ENCODE assay signal across 1 cellular context in the genomic region with DNA sequence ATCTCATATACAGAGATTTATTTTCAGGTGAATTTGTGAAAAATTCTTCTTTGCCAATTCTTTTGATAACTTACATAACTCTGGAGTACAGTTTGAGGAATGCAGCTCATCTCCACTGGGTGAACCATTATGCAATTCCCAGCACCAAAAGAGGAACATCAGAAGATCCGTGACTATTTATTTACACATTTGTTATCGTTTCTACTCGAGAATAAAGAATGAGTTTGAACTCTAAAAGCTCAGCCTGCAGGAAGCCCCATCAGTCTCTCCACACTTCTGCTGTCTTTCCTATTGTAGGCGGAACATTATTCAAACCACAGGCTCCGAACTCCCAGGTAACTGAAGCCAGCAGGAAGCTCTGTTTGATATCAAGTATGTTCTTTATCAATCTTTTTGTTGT.
TF ChIP-seq lines count a peak whose summit lies in the region.

No MANE protein-coding gene starts in this region.

TF ChIP-seq in HepG2, 621 proteins besides CTCF, POLR2A, EP300 and RAD21 (continued from another document and continues in another):
- TF ChIP-seq NFAT5 (CRISPR knock-in tag; IDR thresholded peaks at IDR 0.05) (no peak), TCF7 (IDR thresholded peaks at IDR 0.05; ENCODE audit: low read depth) (peak; percentile 89), ZFYVE20 (CRISPR knock-in tag; IDR thresholded peaks at IDR 0.05; ENCODE audit: borderline replicate concordance, low read depth) (no peak), PHF21A (CRISPR knock-in tag; IDR thresholded peaks at IDR 0.05) (peak; percentile 68; the same call in 1 of the 2 replicates), SAP130 (CRISPR knock-in tag; IDR thresholded peaks at IDR 0.05; ENCODE audit: low read depth) (peak; percentile 58; the same call in 1 of the 2 replicates), CC2D1A (CRISPR knock-in tag; IDR thresholded peaks at IDR 0.05) (no peak), THRA (CRISPR knock-in tag; IDR thresholded peaks at IDR 0.05; ENCODE audit: borderline replicate concordance) (0 out of 2 replicates have a peak, but pooled peaks have one; percentile 19), ZBTB39 (CRISPR knock-in tag; IDR thresholded peaks at IDR 0.05) (no peak), FOXC1 (CRISPR knock-in tag; IDR thresholded peaks at IDR 0.05; ENCODE audit: borderline replicate concordance) (no peak), YEATS2 (CRISPR knock-in tag; IDR thresholded peaks at IDR 0.05; ENCODE audit: borderline replicate concordance) (no peak; the same call in 1 of the 2 replicates), SSRP1 (CRISPR knock-in tag; IDR thresholded peaks at IDR 0.05) (peak; percentile 58; the same call in 1 of the 2 replicates), SIN3A (IDR thresholded peaks at IDR 0.05; ENCODE audit: borderline replicate concordance, low read depth, low read length) (no peak), SNRNP70 (IDR thresholded peaks at IDR 0.05; ENCODE audit: low read depth, low read length) (no peak), MAZ (IDR thresholded peaks at IDR 0.05; ENCODE audit: borderline replicate concordance, low read depth, low read length) (no peak), MAZ (CRISPR knock-in tag; IDR thresholded peaks at IDR 0.05; ENCODE audit: low read depth) (no peak), ERF (CRISPR knock-in tag; IDR thresholded peaks at IDR 0.05) (peak; percentile 73; the same call in 1 of the 2 replicates), CREB1 (IDR thresholded peaks at IDR 0.05) (no peak), CREB1 (CRISPR knock-in tag; IDR thresholded peaks at IDR 0.05) (0 out of 2 replicates have a peak, but pooled peaks have one; percentile 45), AHDC1 (CRISPR knock-in tag; IDR thresholded peaks at IDR 0.05; ENCODE audit: borderline replicate concordance) (peak; percentile 72; the same call in 1 of the 2 replicates), KAT7 (CRISPR knock-in tag; IDR thresholded peaks at IDR 0.05; ENCODE audit: borderline replicate concordance) (no peak), HNRNPUL1 (IDR thresholded peaks at IDR 0.05; ENCODE audit: low read depth, low read length) (no peak), HDAC2 (CRISPR knock-in tag; IDR thresholded peaks at IDR 0.05) (peak; percentile 72), MYNN (CRISPR knock-in tag; IDR thresholded peaks at IDR 0.05; ENCODE audit: low read depth) (no peak), RELA (CRISPR knock-in tag; IDR thresholded peaks at IDR 0.05) (no peak), SMAD1 (CRISPR knock-in tag; IDR thresholded peaks at IDR 0.05; ENCODE audit: borderline replicate concordance, low read depth) (no peak), HIVEP1 (CRISPR knock-in tag; IDR thresholded peaks at IDR 0.05) (no peak), RARA (CRISPR knock-in tag; IDR thresholded peaks at IDR 0.05) (peak; percentile 89), TEAD3 (CRISPR knock-in tag; optimal IDR thresholded peaks at IDR 0.05; ENCODE audit: borderline replicate concordance) (peak; percentile 91), TGIF2 (CRISPR knock-in tag; IDR thresholded peaks at IDR 0.05) (peak; percentile 46; the same call in 1 of the 2 replicates), NRL (CRISPR knock-in tag; IDR thresholded peaks at IDR 0.05; ENCODE audit: borderline replicate concordance) (no peak), SOX5 (CRISPR knock-in tag; IDR thresholded peaks at IDR 0.05; ENCODE audit: borderline replicate concordance) (peak; percentile 91; the same call in 1 of the 2 replicates), GATAD2A (CRISPR knock-in tag; IDR thresholded peaks at IDR 0.05) (peak; percentile 81), ZBTB38 (CRISPR knock-in tag; IDR thresholded peaks at IDR 0.05) (no peak), HNF1A (IDR thresholded peaks at IDR 0.05; ENCODE audit: low read depth) (peak; percentile 19; the same call in 1 of the 2 replicates), HNF1A (CRISPR knock-in tag; IDR thresholded peaks at IDR 0.05; ENCODE audit: borderline replicate concordance) (peak; percentile 68; the same call in 1 of the 2 replicates), KLF16 (CRISPR knock-in tag; IDR thresholded peaks at IDR 0.05) (0 out of 4 replicates have a peak, but pooled peaks of 1 of the 2 experiments have one; percentile 29), NPAS2 (CRISPR knock-in tag; IDR thresholded peaks at IDR 0.05; ENCODE audit: borderline replicate concordance) (no peak)
